8 cellular contexts compared by ENCODE assay signal in genomic region chr2:174248187-174248997, GRCh38. TPM values are rescaled to one million over a fixed set of nuclear protein-coding genes. Genes with fewer than 3 reads are reported as not detected.
DNase-seq lines count a peak whose midpoint lies in the region; ATAC-seq and TF ChIP-seq lines count a peak whose summit lies in the region.

TSS of gene OLA1 (minus strand) at chr2:174248532. CDS start at chr2:174246815, 1,717 bp downstream.

- peak; percentile 57 for DNase-seq in BJ (ENCODE audit: low read depth)
- DNase-seq in NCI-H524 treated with DMSO at 0.1 percent for 48 hours (lab: John Stamatoyannopoulos, UW) = peak; percentile 68
- DNase-seq in activated CD4-positive, alpha-beta T cell treated with anti-CD3 and anti-CD28 coated beads for 4 hours = peak; percentile 95 to 96
- peak; percentile 95 for DNase-seq in choroid plexus epithelial cell (ENCODE audit: low read depth)
- DNase-seq in kidney glomerular epithelial cell (lab: John Stamatoyannopoulos, UW) = peak; percentile 89
- DNase-seq in stimulated activated CD4-positive, alpha-beta T cell treated with anti-CD3 and anti-CD28 coated beads, Interleukin-15, amount 100 ng/mL, for 48 hours (ENCODE audit: low read depth in 2 of 2) = peak; percentile 94 to 98

- no peaks in the 10 kb centered on the region for H3K36me3 ChIP-seq in BJ (ENCODE audit: control insufficient read depth, insufficient read depth, low read length)

- peak within 1 kb of the TSS; percentile 72 for H3K4me3 ChIP-seq in BJ (ENCODE audit: low read depth, low read length)
- peak within 1 kb of the TSS; percentile 90 for H3K4me3 ChIP-seq in choroid plexus epithelial cell (ENCODE audit: low read depth, low read length)

- ATAC-seq in GM19324 (IDR thresholded peaks at IDR 0.05; ENCODE audit: low FRiP score, unreplicated experiment) (peak; percentile 98), HG03460 (IDR thresholded peaks at IDR 0.05; ENCODE audit: unreplicated experiment) (peak; percentile 94)

- POLR2A ChIA-PET in BJ (lab: Charles Lee) = no interaction called here

- H3K27me3 ChIP-seq in BJ (ENCODE audit: control insufficient read depth, insufficient read depth, low read length) = no peaks in the 10 kb centered on the region

- CTCF ChIA-PET in BJ (lab: Yijun Ruan, JAX) = interaction anchor here (1.3 to 1.5 kb wide), 2 partner anchors 93 to 94 kb away, joined by 4 read pairs; no protein-coding TSS in a partner anchor

- 0 out of 2 replicates have a peak, but pooled peaks have one; percentile 2 for TF ChIP-seq CTCF in BJ (IDR thresholded peaks at IDR 0.05; ENCODE audit: insufficient read depth, low read depth, low read length)
- TF ChIP-seq CTCF in choroid plexus epithelial cell (conservative IDR thresholded peaks at IDR 0.05; ENCODE audit: low read depth, low read length) = no peak

RNA-seq across cellular contexts. Expression of gene OLA1, which starts in this region (rescaled TPM):
- 36.7 and 96.0 TPM in 2 replicates for polyA plus RNA-seq in BJ (2011; rRNA removed)
- 19.5 and 23.4 TPM in 2 replicates for polyA minus RNA-seq in BJ (2011; rRNA and poly(A)+ RNA removed)

Comparison
In these comparisons a context has a peak if more than half of its experiments do, and no peak if none do; other contexts are left out.
1. Peak in every context shown above with its lines: DNase-seq, ATAC-seq and H3K4me3 ChIP-seq.